Comparison of ENCODE assay signal across 8 cellular contexts in the genomic region with DNA sequence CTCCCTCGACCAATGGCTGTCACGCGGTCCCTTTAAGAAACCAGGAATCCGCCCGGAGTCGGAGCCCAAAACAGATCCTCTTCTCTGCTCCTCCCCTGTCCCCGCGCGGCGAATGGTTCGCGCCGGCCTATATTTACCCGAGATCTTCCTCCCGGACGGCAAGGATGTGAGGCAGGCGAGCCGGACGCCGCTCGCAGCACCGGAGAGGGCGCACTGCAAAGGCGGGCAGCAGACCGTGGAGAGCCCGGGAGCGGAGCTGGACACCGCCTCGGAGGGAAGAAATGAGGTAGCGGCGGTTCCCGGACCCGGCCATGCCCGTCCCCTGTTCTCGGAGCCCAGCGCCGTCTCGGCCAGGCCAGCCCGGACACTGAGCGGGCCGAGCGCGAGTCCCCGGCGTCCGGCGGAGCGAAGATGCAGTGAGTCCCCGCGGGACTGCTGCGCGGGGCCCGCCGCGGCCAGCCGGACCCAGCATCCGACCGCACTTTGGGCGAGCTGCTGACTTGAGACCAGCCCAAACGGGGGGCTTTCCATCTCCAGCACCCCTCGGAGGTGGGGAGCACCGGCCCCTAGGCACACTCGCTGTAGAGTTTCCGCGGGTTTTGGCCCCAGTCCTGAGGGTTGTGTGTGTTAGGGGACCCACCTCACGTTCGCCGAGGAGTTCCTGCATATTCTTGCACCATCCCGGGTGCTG. TPM values are rescaled to one million over a fixed set of nuclear protein-coding genes. Genes with fewer than 3 reads are reported as not detected.
A peak's percentile ranks its signal among the peaks of the same experiment; 100 is the strongest.
DNase-seq lines count a peak whose midpoint lies in the region; ATAC-seq and TF ChIP-seq lines count a peak whose summit lies in the region.

Gene FAM43A (plus strand): TSS at position 161 of the 691 bp plus-strand sequence. CDS start 944 bp downstream, outside the sequence.

- TSS peak; percentile 62 for BruUV-seq in PC-3 (replicated peaks; lab: Mats Ljungman, UMichigan)

- no peaks in the 10 kb centered on the region for H3K9me2 ChIP-seq in PC-3 (replicated peaks; ENCODE audit: low read length)

- peak; percentile 37 for ATAC-seq in GM19035 (IDR thresholded peaks at IDR 0.05; ENCODE audit: unreplicated experiment)
- ATAC-seq in PC-3 = peak; percentile 54

- peaks cover 68% of the 10 kb centered on the region for H3K4me1 Mint-ChIP-seq in activated T-cell treated with anti-CD3 and anti-CD28 coated beads, Interleukin-2, amount 50 U/mL, for 24 hours (ENCODE audit: low read depth)

- peaks cover 37% of the 10 kb centered on the region for H3K79me2 ChIP-seq in PC-3 (ENCODE audit: low read length)

- H3K4me3 Mint-ChIP-seq in activated T-cell treated with anti-CD3 and anti-CD28 coated beads, Interleukin-2, amount 50 U/mL, for 24 hours = peak within 1 kb of the TSS; percentile 81

- H3K36me3 ChIP-seq in HUES6 (ENCODE audit: control insufficient read depth, insufficient read depth, low read length) (no peaks in the 10 kb centered on the region), PC-3 (ENCODE audit: low read depth, low read length) (no peaks in the 10 kb centered on the region)

- POLR2A ChIA-PET in PC-3 (lab: Charles Lee; ENCODE audit: unreplicated experiment) = interaction anchor here (0.5 to 1.2 kb wide), 3 partner anchors 37 to 898 kb away, joined by 3 to 13 read pairs (median 5); no protein-coding TSS in a partner anchor

- peaks cover 50% of the 10 kb centered on the region for H3K27me3 Mint-ChIP-seq in activated T-cell treated with anti-CD3 and anti-CD28 coated beads, Interleukin-2, amount 50 U/mL, for 24 hours

- peaks cover 35% of the 10 kb centered on the region for H4K20me1 ChIP-seq in PC-3 (ENCODE audit: low read length)

- peak; percentile 97 for DNase-seq in AG10803 (ENCODE audit: low read depth)
- DNase-seq in PC-3 = peak; percentile 97
- peak; percentile 87 for DNase-seq in activated T-cell treated with anti-CD3 and anti-CD28 coated beads, Interleukin-2, amount 50 U/mL, for 24 hours
- DNase-seq in erythroblast (lab: John Stamatoyannopoulos, UW) = peak; percentile 25 to 30
- DNase-seq in mucosa of gallbladder (ENCODE audit: low spot score) = peak; percentile 94
- peak; percentile 67 for DNase-seq in stimulated activated CD8-positive, alpha-beta memory T cell treated with anti-CD3 and anti-CD28 coated beads, Interleukin-4, amount 100 ng/mL, for 24 hours (ENCODE audit: low read depth)

- peak within 1 kb of the TSS; percentile 94 for H3K4me2 ChIP-seq in PC-3 (ENCODE audit: low read length)

- H3K9me3 ChIP-seq in HUES6 (ENCODE audit: control insufficient read depth, insufficient read depth, low read depth, low read length) = no peaks in the 10 kb centered on the region
- H3K9me3 ChIP-seq in PC-3 (ENCODE audit: low read length) = no peaks in the 10 kb centered on the region

- H3F3A ChIP-seq in PC-3 (ENCODE audit: low read length, unreplicated experiment) = no peaks in the 10 kb centered on the region

- peak within 1 kb of the TSS; percentile 75 for H3K9ac ChIP-seq in HUES6 (ENCODE audit: low read length)
- peak within 1 kb of the TSS; percentile 84 for H3K9ac ChIP-seq in PC-3 (ENCODE audit: low read length)

- H3K27ac ChIP-seq in HUES6 (ENCODE audit: low read depth, low read length) = no peak within 1 kb of the TSS
- peak within 1 kb of the TSS; percentile 3; the same call in 1 of the 2 replicates for H3K27ac ChIP-seq in PC-3 (ENCODE audit: low read length)

- intact Hi-C loops in PC-3 (cut with micrococcal nuclease) = loop anchor here (1.0 to 10.0 kb wide), 7 partner anchors 37 to 839 kb away; no protein-coding TSS in a partner anchor

- TF ChIP-seq CTCF in AG10803 (conservative IDR thresholded peaks at IDR 0.05; ENCODE audit: low read length) (peak; percentile 17; the same call in 1 of the 2 replicates), PC-3 (conservative IDR thresholded peaks at IDR 0.05; ENCODE audit: low read depth, low read length) (peak; percentile 20; the same call in 1 of the 2 replicates)

- CTCF ChIA-PET in PC-3 (lab: Charles Lee) = no interaction called here

- peaks cover 21% of the 10 kb centered on the region for H3K4me1 ChIP-seq in HUES6 (ENCODE audit: control insufficient read depth, insufficient read depth, low read length)
- peaks cover 44% of the 10 kb centered on the region for H3K4me1 ChIP-seq in PC-3 (ENCODE audit: insufficient read depth, low read length)

- H3K36me3 Mint-ChIP-seq in activated T-cell treated with anti-CD3 and anti-CD28 coated beads, Interleukin-2, amount 50 U/mL, for 24 hours (ENCODE audit: low read depth) = peaks cover 10% of the 10 kb centered on the region

- H3K27me3 ChIP-seq in HUES6 (ENCODE audit: control insufficient read depth, insufficient read depth, low read length) (peaks cover 35% of the 10 kb centered on the region), PC-3 (ENCODE audit: low read length) (no peaks in the 10 kb centered on the region)

- H3K4me3 ChIP-seq in AG10803 (ENCODE audit: low read length) (peak within 1 kb of the TSS; percentile 83), HUES6 (ENCODE audit: low read depth, low read length) (peak within 1 kb of the TSS; percentile 74), PC-3 (ENCODE audit: low read length) (peak within 1 kb of the TSS; percentile 93)

- peak within 1 kb of the TSS; percentile 91 for H3K27ac Mint-ChIP-seq in activated T-cell treated with anti-CD3 and anti-CD28 coated beads, Interleukin-2, amount 50 U/mL, for 24 hours

- peak within 1 kb of the TSS; percentile 26; the same call in 1 of the 2 replicates for H2AFZ ChIP-seq in PC-3 (ENCODE audit: low read length)

- peak; percentile 40 for TF ChIP-seq POLR2A in erythroblast (IDR thresholded peaks at IDR 0.05; ENCODE audit: low read length)

- no peaks in the 10 kb centered on the region for H3K9me3 Mint-ChIP-seq in activated T-cell treated with anti-CD3 and anti-CD28 coated beads, Interleukin-2, amount 50 U/mL, for 24 hours

RNA-seq across cellular contexts. Expression of gene FAM43A, which starts in this region (rescaled TPM):
- 59.8 and 73.8 TPM in 2 replicates for total RNA-seq in PC-3 (2014; rRNA removed)
- total RNA-seq in mucosa of gallbladder = 8.9 TPM

Comparison
In these comparisons a context has a peak if more than half of its experiments do, and no peak if none do; other contexts are left out.
1. DNase-seq: peak in every context shown above with its lines; median percentile 97 in AG10803; 97 in PC-3; 94 in mucosa of gallbladder; 87 in activated T-cell treated with anti-CD3 and anti-CD28 coated beads, Interleukin-2, amount 50 U/mL, for 24 hours; 67 in stimulated activated CD8-positive, alpha-beta memory T cell treated with anti-CD3 and anti-CD28 coated beads, Interleukin-4, amount 100 ng/mL, for 24 hours; 28 in erythroblast.